Comparison of ENCODE assay signal across 26 cellular contexts in the genomic region with DNA sequence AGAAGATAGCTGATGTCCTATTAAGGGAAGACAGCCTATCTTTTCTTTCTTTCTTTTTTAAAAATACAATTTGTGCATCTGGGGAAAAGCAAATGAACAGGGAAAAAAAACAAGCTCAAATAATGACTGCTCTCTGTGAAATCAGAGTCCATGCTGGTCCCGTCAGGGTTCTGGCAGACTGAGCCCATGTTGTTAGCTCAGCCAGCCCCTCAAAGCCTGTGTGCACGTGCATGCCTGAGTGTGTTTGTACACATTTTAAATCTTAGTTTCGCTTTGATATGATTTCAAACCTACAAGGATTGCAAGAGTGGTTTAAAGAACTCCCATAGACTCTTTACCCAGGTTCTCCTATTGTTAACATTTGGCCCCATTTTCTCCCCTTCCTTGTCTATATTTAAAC.
DNase-seq lines count a peak whose midpoint lies in the region; ATAC-seq and TF ChIP-seq lines count a peak whose summit lies in the region.
"Had no signal": no experiment of that assay in that cellular context is flagged by ENCODE, and none has a peak within 500 bp of the region (broad histone marks: within the 10 kb centered on the region; RNA-seq: fewer than 3 reads in every experiment).

No MANE protein-coding gene starts in this region.

- no peak for TF ChIP-seq POLR2A in suprapubic skin (IDR thresholded peaks at IDR 0.05)

- H3K4me3 ChIP-seq in ACC112 (ENCODE audit: low read depth, low read length) = peak overlapping the region; percentile 48; the same call in 1 of the 2 replicates
- H3K4me3 ChIP-seq in PC-9 = no peak overlapping the region
- H3K4me3 ChIP-seq in dorsolateral prefrontal cortex = peak overlapping the region in 1 of 59 donors; percentile 10
- H3K4me3 ChIP-seq in suprapubic skin = no peak overlapping the region
- H3K4me3 ChIP-seq: HAP-1 had no signal

- H3K4me3 Mint-ChIP-seq in HFFc6 = peak overlapping the region; percentile 62
- H3K4me3 Mint-ChIP-seq in activated T-cell treated with anti-CD3 and anti-CD28 coated beads, Interleukin-2, amount 50 U/mL, for 4 hours = no peak overlapping the region
- H3K4me3 Mint-ChIP-seq: B cell; CD8-positive, alpha-beta T cell; T-helper 1 cell treated with Interleukin-12 subunit alpha and Interleukin-12 subunit beta and Interleukin-4 antibody, amounts not matched to agents 30 μg/mL and 1 μg/mL, for 36 hours had no signal

- no peak for TF ChIP-seq EP300 in suprapubic skin (IDR thresholded peaks at IDR 0.05)

- no peaks in the 10 kb centered on the region for H4K20me1 ChIP-seq in PC-9 (ENCODE audit: insufficient read depth)

- TF ChIP-seq CTCF in HFFc6 (IDR thresholded peaks at IDR 0.05) (no peak), PC-9 (conservative IDR thresholded peaks at IDR 0.05) (no peak), dorsolateral prefrontal cortex (IDR thresholded peaks at IDR 0.05 in 54 of 56, conservative IDR thresholded peaks at IDR 0.05 in 2 of 56; ENCODE audit: low read depth in 1 of 56, partially characterized antibody in 56 of 56) (no peak), suprapubic skin (IDR thresholded peaks at IDR 0.05) (no peak)

- H3K9me3 ChIP-seq in PC-9 (ENCODE audit: insufficient read depth, low read depth) (no peaks in the 10 kb centered on the region), suprapubic skin (no peaks in the 10 kb centered on the region)
- H3K9me3 ChIP-seq: Caco-2, HAP-1 had no signal

- intact Hi-C loops in PC-9 (cut with micrococcal nuclease; ENCODE audit: unreplicated experiment) (no loop called here), dorsolateral prefrontal cortex (cut with DNase I) (no loop called here)

- H3K9me3 Mint-ChIP-seq in HFFc6 = no peaks in the 10 kb centered on the region
- no peaks in the 10 kb centered on the region for H3K9me3 Mint-ChIP-seq in activated T-cell treated with anti-CD3 and anti-CD28 coated beads, Interleukin-2, amount 50 U/mL, for 4 hours
- H3K9me3 Mint-ChIP-seq: T-helper 1 cell treated with Interleukin-12 subunit alpha and Interleukin-12 subunit beta and Interleukin-4 antibody, amounts not matched to agents 30 μg/mL and 1 μg/mL, for 36 hours had no signal

- no peak for ATAC-seq in HG03025 (IDR thresholded peaks at IDR 0.05; ENCODE audit: low FRiP score, unreplicated experiment)
- no peak for ATAC-seq in activated T-cell treated with anti-CD3 and anti-CD28 coated beads, Interleukin-2, amount 50 U/mL, for 4 hours
- ATAC-seq: CD8-positive, alpha-beta T cell had no signal

- no peaks in the 10 kb centered on the region; the same call in 1 of the 2 replicates for H3K27me3 Mint-ChIP-seq in HFFc6 (ENCODE audit: insufficient read depth)
- no peaks in the 10 kb centered on the region for H3K27me3 Mint-ChIP-seq in activated T-cell treated with anti-CD3 and anti-CD28 coated beads, Interleukin-2, amount 50 U/mL, for 4 hours (ENCODE audit: low read depth)
- H3K27me3 Mint-ChIP-seq: B cell had no signal

- 25% methylated on average over 3 of the region's 3 CpGs for WGBS in suprapubic skin

- H3K4me1 ChIP-seq in ACC112 (ENCODE audit: control insufficient read depth, insufficient read depth, low read length, unreplicated experiment) (no peaks in the 10 kb centered on the region), PC-9 (replicated peaks; ENCODE audit: insufficient read depth) (no peaks in the 10 kb centered on the region), suprapubic skin (no peaks in the 10 kb centered on the region)
- H3K4me1 ChIP-seq: Caco-2, HAP-1 had no signal

- peak overlapping the region; percentile 22; the same call in 1 of the 2 replicates for H3K4me2 ChIP-seq in PC-9

- no peaks in the 10 kb centered on the region for H3K9me2 ChIP-seq in PC-9 (ENCODE audit: insufficient read depth)

- no peak for DNase-seq in HFFc6
- no peak for DNase-seq in PC-9
- DNase-seq in dorsolateral prefrontal cortex = peak in 1 of 10 donors; percentile 66
- DNase-seq in suprapubic skin (ENCODE audit: low spot score in 2 of 2) = no peak
- DNase-seq in MV-4-11 (lab: John Stamatoyannopoulos, UW) = no peak
- DNase-seq in activated T-cell treated with anti-CD3 and anti-CD28 coated beads, Interleukin-2, amount 50 U/mL, for 4 hours = no peak
- DNase-seq: Caco-2; CD8-positive, alpha-beta T cell; DMS79; GOT3; NCI-H1105 treated with DMSO at 0.1 percent for 48 hours; NCI-H146; NCI-H2029; NCI-H446; NCI-H524 treated with DMSO at 0.1 percent for 48 hours; NCI-H774; NK-92 treated with Interleukin-12 subunit alpha and Interleukin-12 subunit beta, amount 100 ng/mL, for 24 hours; RPMI8226; SHP77 had no signal

- H3K27ac Mint-ChIP-seq in HFFc6 = no peak overlapping the region; the same call in 1 of the 2 replicates
- H3K27ac Mint-ChIP-seq: B cell; CD8-positive, alpha-beta T cell; T-helper 1 cell treated with Interleukin-12 subunit alpha and Interleukin-12 subunit beta and Interleukin-4 antibody, amounts not matched to agents 30 μg/mL and 1 μg/mL, for 36 hours had no signal

- H3K79me2 ChIP-seq in ACC112 (ENCODE audit: control insufficient read depth, insufficient read depth, low read length, unreplicated experiment) = no peaks in the 10 kb centered on the region
- no peaks in the 10 kb centered on the region for H3K79me2 ChIP-seq in PC-9 (ENCODE audit: low read depth)

- H3K36me3 ChIP-seq in ACC112 (ENCODE audit: insufficient read depth, low read length) (no peaks in the 10 kb centered on the region), PC-9 (ENCODE audit: low read depth) (no peaks in the 10 kb centered on the region), suprapubic skin (no peaks in the 10 kb centered on the region)
- H3K36me3 ChIP-seq: HAP-1 had no signal

- POLR2A ChIA-PET in PC-9 (lab: Charles Lee; ENCODE audit: unreplicated experiment) = no interaction called here

- H2AFZ ChIP-seq in ACC112 (ENCODE audit: low read length, unreplicated experiment) (no peak overlapping the region), PC-9 (no peak overlapping the region)

- H3K27ac ChIP-seq in ACC112 (ENCODE audit: low read depth, low read length) = no peak overlapping the region
- no peak overlapping the region for H3K27ac ChIP-seq in PC-9
- H3K27ac ChIP-seq in dorsolateral prefrontal cortex = peak overlapping the region in 30 of 59 donors; percentile 2 to 75 (median 28)
- H3K27ac ChIP-seq in suprapubic skin = no peak overlapping the region
- H3K27ac ChIP-seq: C4-2B, HL-60 had no signal

- CTCF ChIA-PET in PC-9 (lab: Charles Lee) = no interaction called here

- BruUV-seq in PC-9 (replicated peaks; lab: Mats Ljungman, UMichigan) = no TSS peak

- no peaks in the 10 kb centered on the region for H3K36me3 Mint-ChIP-seq in HFFc6 (ENCODE audit: low read depth)
- H3K36me3 Mint-ChIP-seq in activated T-cell treated with anti-CD3 and anti-CD28 coated beads, Interleukin-2, amount 50 U/mL, for 4 hours (ENCODE audit: insufficient read depth) = no peaks in the 10 kb centered on the region
- H3K36me3 Mint-ChIP-seq: CD8-positive, alpha-beta T cell had no signal

- peaks cover 17% of the 10 kb centered on the region for H3K4me1 Mint-ChIP-seq in HFFc6 (ENCODE audit: low read depth)
- H3K4me1 Mint-ChIP-seq in activated T-cell treated with anti-CD3 and anti-CD28 coated beads, Interleukin-2, amount 50 U/mL, for 4 hours (ENCODE audit: low read depth) = no peaks in the 10 kb centered on the region
- H3K4me1 Mint-ChIP-seq: B cell had no signal

- H3K27me3 ChIP-seq in ACC112 (ENCODE audit: insufficient read depth, low read length) (no peaks in the 10 kb centered on the region), PC-9 (ENCODE audit: insufficient read depth, low read depth) (peaks cover 26% of the 10 kb centered on the region), dorsolateral prefrontal cortex (no peaks in the 10 kb centered on the region), suprapubic skin (no peaks in the 10 kb centered on the region)

- H3F3A ChIP-seq in PC-9 (ENCODE audit: insufficient read depth, low read depth) = no peaks in the 10 kb centered on the region

Comparison
In these comparisons a context has a peak if more than half of its experiments do, and no peak if none do; other contexts are left out.
1. H3K27ac ChIP-seq: peak in dorsolateral prefrontal cortex (30 of 59); none in ACC112 (single experiment), PC-9 (single experiment) and suprapubic skin (single experiment).